Comparison of ENCODE assay signal across 1 cellular context in the genomic region with DNA sequence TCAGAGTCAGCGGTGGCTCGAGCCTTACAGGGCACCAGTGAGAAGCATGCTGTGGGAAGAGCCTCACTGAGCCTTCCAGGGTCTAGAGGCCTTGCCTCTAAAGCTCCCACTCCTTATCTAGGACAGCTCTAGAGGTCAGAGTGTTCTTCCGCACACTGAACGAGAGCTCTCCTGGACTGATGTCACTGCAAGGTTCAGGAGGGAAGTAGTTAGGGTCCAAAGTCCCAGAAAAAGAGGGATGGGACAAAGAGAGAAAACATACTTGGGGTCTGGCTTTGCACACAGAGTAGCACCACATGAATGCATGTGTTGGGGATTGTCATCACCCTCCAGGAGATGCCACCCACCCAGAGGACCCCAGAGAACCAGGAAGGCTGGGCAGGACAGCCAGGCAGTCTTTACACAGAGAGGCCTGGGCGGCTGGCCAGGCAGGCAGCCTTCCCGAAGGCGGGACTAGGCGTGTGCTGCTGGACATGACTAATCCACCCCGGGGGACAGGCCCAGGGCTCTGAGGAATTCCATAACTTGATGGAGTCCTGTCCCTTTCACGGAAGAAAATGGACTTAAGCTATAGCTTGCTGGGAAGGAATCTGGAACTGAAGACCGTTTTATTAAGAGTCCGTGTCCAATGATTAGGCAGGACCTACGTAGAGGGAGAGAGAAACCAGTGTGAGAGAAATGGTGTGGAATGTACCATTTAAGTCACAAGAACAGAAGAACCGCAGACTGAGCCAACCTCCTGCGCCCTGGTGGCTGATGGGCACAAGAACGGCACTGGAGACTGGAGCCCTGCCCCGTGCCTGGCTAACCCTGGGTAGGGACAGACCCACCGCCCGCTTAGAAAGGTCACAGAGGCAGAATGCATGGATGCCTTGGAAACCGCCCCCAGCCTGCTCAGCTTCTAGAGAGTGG.
TF ChIP-seq lines count a peak whose summit lies in the region.

No MANE protein-coding gene starts in this region.

TF ChIP-seq in HCT116, 20 proteins besides CTCF, POLR2A, EP300 and RAD21 (continued from another document):
- no peak for TF ChIP-seq TCF7L2 (IDR thresholded peaks at IDR 0.05; ENCODE audit: borderline replicate concordance, extremely low read depth, insufficient read depth, insufficient read length)
- TF ChIP-seq ELF1 (IDR thresholded peaks at IDR 0.05; ENCODE audit: borderline replicate concordance, low read depth) = no peak
- no peak; the same call in 1 of the 2 replicates for TF ChIP-seq FOSL1 (IDR thresholded peaks at IDR 0.05; ENCODE audit: low read depth)
- TF ChIP-seq, protein P1, sequence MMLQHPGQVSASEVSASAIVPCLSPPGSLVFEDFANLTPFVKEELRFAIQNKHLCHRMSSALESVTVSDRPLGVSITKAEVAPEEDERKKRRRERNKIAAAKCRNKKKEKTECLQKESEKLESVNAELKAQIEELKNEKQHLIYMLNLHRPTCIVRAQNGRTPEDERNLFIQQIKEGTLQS (IDR thresholded peaks at IDR 0.05) = no peak
- no peak for TF ChIP-seq SRF (IDR thresholded peaks at IDR 0.05; ENCODE audit: low read depth)
- no peak for TF ChIP-seq POLR2AphosphoS5 (IDR thresholded peaks at IDR 0.05; ENCODE audit: low read depth, low read length)
- no peak for TF ChIP-seq ZNF274 (IDR thresholded peaks at IDR 0.05; ENCODE audit: low read depth, low read length)
- TF ChIP-seq, protein P2, sequence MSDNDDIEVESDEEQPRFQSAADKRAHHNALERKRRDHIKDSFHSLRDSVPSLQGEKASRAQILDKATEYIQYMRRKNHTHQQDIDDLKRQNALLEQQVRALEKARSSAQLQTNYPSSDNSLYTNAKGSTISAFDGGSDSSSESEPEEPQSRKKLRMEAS (IDR thresholded peaks at IDR 0.05) = no peak
- TF ChIP-seq ZFX (IDR thresholded peaks at IDR 0.05) = no peak
- no peak; the same call in 1 of the 2 replicates for TF ChIP-seq JUND (IDR thresholded peaks at IDR 0.05)
- TF ChIP-seq SP1 (IDR thresholded peaks at IDR 0.05; ENCODE audit: low read depth) = no peak
- TF ChIP-seq EZH2phosphoT487 (IDR thresholded peaks at IDR 0.05; ENCODE audit: borderline replicate concordance) = no peak
